In the genomic region with DNA sequence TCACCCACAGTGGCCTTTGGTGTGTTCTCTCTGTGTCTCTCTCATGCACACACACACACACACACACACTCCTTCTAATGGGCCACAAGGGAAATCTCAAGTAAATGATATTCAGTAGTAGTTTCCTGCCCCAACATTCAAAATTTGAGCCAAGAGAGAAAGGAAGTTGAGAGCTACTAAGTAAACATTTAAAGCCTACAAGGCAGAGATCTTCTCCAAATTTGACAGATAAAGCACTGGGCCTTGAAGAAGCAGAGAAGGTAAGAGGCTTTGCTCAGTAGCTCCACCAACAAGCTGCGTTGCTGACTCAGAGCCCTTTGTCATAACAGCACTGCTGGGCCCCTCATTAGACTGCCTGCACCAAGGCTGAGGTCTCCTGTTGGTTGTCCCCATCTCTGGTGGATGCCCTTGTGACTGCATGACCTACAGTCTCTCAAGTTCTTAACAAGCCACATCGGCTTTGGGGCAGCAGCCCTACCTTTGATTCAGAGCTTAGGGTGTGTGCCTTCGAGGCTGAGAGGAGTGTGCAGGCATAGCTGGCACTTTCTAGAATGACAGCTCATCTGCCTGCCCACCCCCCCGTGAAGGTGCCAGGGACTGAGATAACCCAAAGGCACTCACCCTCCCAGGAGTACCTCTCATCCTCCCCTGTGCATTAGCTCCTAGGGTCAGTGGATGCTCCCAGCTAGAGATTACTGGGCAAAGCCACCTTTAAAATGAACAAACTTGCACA, we compare ENCODE assay signal across 9 cellular contexts. TPM values are rescaled to one million over a fixed set of nuclear protein-coding genes. Genes with fewer than 3 reads are reported as not detected.
DNase-seq lines count a peak whose midpoint lies in the region; ATAC-seq and TF ChIP-seq lines count a peak whose summit lies in the region.
"Had no signal": no experiment of that assay in that cellular context is flagged by ENCODE, and none has a peak within 500 bp of the region (broad histone marks: within the 10 kb centered on the region; RNA-seq: fewer than 3 reads in every experiment).

No MANE protein-coding gene starts in this region.

- H3K4me3 Mint-ChIP-seq in activated CD4-positive, alpha-beta memory T cell treated with anti-CD3 and anti-CD28 coated beads for 36 hours: no peak overlapping the region
- peak overlapping the region; percentile 44 to 50 for H3K4me3 Mint-ChIP-seq in stimulated activated naive B cell treated with anti-CD40 and anti-IgM and Interleukin-4, amounts not matched to agents 10 μg/mL and 1 μg/mL and 100 μg/mL, for 72 hours

- no peaks in the 10 kb centered on the region for H3K27me3 Mint-ChIP-seq in activated CD4-positive, alpha-beta memory T cell treated with anti-CD3 and anti-CD28 coated beads for 36 hours
- H3K27me3 Mint-ChIP-seq in stimulated activated naive B cell treated with anti-CD40 and anti-IgM and Interleukin-4, amounts not matched to agents 10 μg/mL and 1 μg/mL and 100 μg/mL, for 72 hours: no peaks in the 10 kb centered on the region

- H3K27ac Mint-ChIP-seq in activated CD4-positive, alpha-beta memory T cell treated with anti-CD3 and anti-CD28 coated beads for 36 hours: no peak overlapping the region
- H3K27ac Mint-ChIP-seq in stimulated activated naive B cell treated with anti-CD40 and anti-IgM and Interleukin-4, amounts not matched to agents 10 μg/mL and 1 μg/mL and 100 μg/mL, for 72 hours: peak overlapping the region; percentile 89

- DNase-seq in heart right ventricle (peak in 1 of 2 donors; percentile 28), Right ventricle myocardium inferior (ENCODE audit: missing footprints) (no peak), NCI-H1092 treated with DMSO at 0.1 percent for 48 hours (lab: John Stamatoyannopoulos, UW) (no peak), HUDEP-2 (lab: John Stamatoyannopoulos, UW; ENCODE audit: unreplicated experiment in 76 of 76) (no peak), EL (no peak)
- DNase-seq in activated CD4-positive, alpha-beta memory T cell treated with anti-CD3 and anti-CD28 coated beads for 36 hours: peak; percentile 56
- peak; percentile 77 for DNase-seq in stimulated activated naive B cell treated with anti-CD40 and anti-IgM and Interleukin-4, amounts not matched to agents 10 μg/mL and 1 μg/mL and 100 μg/mL, for 72 hours
- DNase-seq: DMS53 had no signal

- peak in 7 of 8 donors; percentile 23 to 71 (median 41) for ATAC-seq in heart right ventricle
- no peak for ATAC-seq in Right ventricle myocardium inferior
- peak; percentile 52 for ATAC-seq in HG02885 (IDR thresholded peaks at IDR 0.05; ENCODE audit: poor library complexity, unreplicated experiment)
- ATAC-seq in stimulated activated naive B cell treated with anti-CD40 and anti-IgM and Interleukin-4, amounts not matched to agents 10 μg/mL and 1 μg/mL and 100 μg/mL, for 72 hours (replicated peaks): peak; percentile 82 to 83

- TF ChIP-seq CTCF in heart right ventricle (IDR thresholded peaks at IDR 0.05): no peak

- peaks cover 0 to 35% (median 8%) of the 10 kb centered on the region in 9 donors for H3K4me1 ChIP-seq in heart right ventricle

- POLR2A ChIA-PET in activated CD4-positive, alpha-beta memory T cell treated with anti-CD3 and anti-CD28 coated beads for 36 hours (lab: Charles Lee): no interaction called here

- intact Hi-C loops in heart right ventricle (cut with DNase I) (no loop called here), Right ventricle myocardium inferior (cut with DNase I) (no loop called here)
- intact Hi-C loops in activated CD4-positive, alpha-beta memory T cell treated with anti-CD3 and anti-CD28 coated beads for 36 hours (cut with micrococcal nuclease): loop anchor here (10.0 kb wide), 1 partner anchor 132 kb away; no protein-coding TSS in a partner anchor

- 62 to 72% methylated on average over 4 of the region's 4 CpGs for WGBS in heart right ventricle, 2 donors

- no peaks in the 10 kb centered on the region for H3K27me3 ChIP-seq in heart right ventricle

- H3K36me3 Mint-ChIP-seq in activated CD4-positive, alpha-beta memory T cell treated with anti-CD3 and anti-CD28 coated beads for 36 hours: peaks cover 2% of the 10 kb centered on the region
- H3K36me3 Mint-ChIP-seq in stimulated activated naive B cell treated with anti-CD40 and anti-IgM and Interleukin-4, amounts not matched to agents 10 μg/mL and 1 μg/mL and 100 μg/mL, for 72 hours: peaks cover 15 to 16% of the 10 kb centered on the region in 2 donors

- CTCF ChIA-PET in activated CD4-positive, alpha-beta memory T cell treated with anti-CD3 and anti-CD28 coated beads for 36 hours (lab: Charles Lee): interaction anchor here (0.9 kb wide), 1 partner anchor 260 kb away, joined by 3 read pairs; no protein-coding TSS in a partner anchor

- peak overlapping the region in 1 of 10 donors; percentile 29 for H3K27ac ChIP-seq in heart right ventricle

- H3K9me3 ChIP-seq in heart right ventricle: peaks cover 0 to 3% (median 0%) of the 10 kb centered on the region in 11 donors

- H3K4me1 Mint-ChIP-seq in activated CD4-positive, alpha-beta memory T cell treated with anti-CD3 and anti-CD28 coated beads for 36 hours (ENCODE audit: low read depth): peaks cover 8% of the 10 kb centered on the region
- H3K4me1 Mint-ChIP-seq in stimulated activated naive B cell treated with anti-CD40 and anti-IgM and Interleukin-4, amounts not matched to agents 10 μg/mL and 1 μg/mL and 100 μg/mL, for 72 hours: peaks cover 55 to 86% of the 10 kb centered on the region in 2 donors

- peaks cover 0 to 6% (median 0%) of the 10 kb centered on the region in 9 donors for H3K36me3 ChIP-seq in heart right ventricle

- H3K9me3 Mint-ChIP-seq in activated CD4-positive, alpha-beta memory T cell treated with anti-CD3 and anti-CD28 coated beads for 36 hours: no peaks in the 10 kb centered on the region
- peaks cover 0 to 6% of the 10 kb centered on the region in 2 donors for H3K9me3 Mint-ChIP-seq in stimulated activated naive B cell treated with anti-CD40 and anti-IgM and Interleukin-4, amounts not matched to agents 10 μg/mL and 1 μg/mL and 100 μg/mL, for 72 hours

- no peak overlapping the region for H3K4me3 ChIP-seq in heart right ventricle

RNA-seq across cellular contexts. Expression of a gene that starts 32.3 kb away (rescaled TPM):
- 10 to 100 TPM in 3 of 10 donors, 1 to 10 TPM in 6, under 1 TPM in 1; 0.32 to 19.4 (median 5.8) TPM for total RNA-seq in heart right ventricle
- polyA plus RNA-seq in heart right ventricle: 1 to 10 TPM in 1 of 2 donors, under 1 TPM in 1; 0.33 to 4.3 TPM
- 0.87 TPM for total RNA-seq in Right ventricle myocardium inferior
- total RNA-seq in activated CD4-positive, alpha-beta memory T cell treated with anti-CD3 and anti-CD28 coated beads for 36 hours: under 1 TPM; 0.05 to 0.14 TPM

Comparison
In these comparisons a context has a peak if more than half of its experiments do, and no peak if none do; other contexts are left out.
1. DNase-seq: peak in activated CD4-positive, alpha-beta memory T cell treated with anti-CD3 and anti-CD28 coated beads for 36 hours (single experiment) and stimulated activated naive B cell treated with anti-CD40 and anti-IgM and Interleukin-4, amounts not matched to agents 10 μg/mL and 1 μg/mL and 100 μg/mL, for 72 hours (single experiment); none in Right ventricle myocardium inferior (single experiment), NCI-H1092 treated with DMSO at 0.1 percent for 48 hours (single experiment), HUDEP-2 (0 of 76) and EL (single experiment).